Comparison of ENCODE assay signal across 8 cellular contexts in the genomic region with DNA sequence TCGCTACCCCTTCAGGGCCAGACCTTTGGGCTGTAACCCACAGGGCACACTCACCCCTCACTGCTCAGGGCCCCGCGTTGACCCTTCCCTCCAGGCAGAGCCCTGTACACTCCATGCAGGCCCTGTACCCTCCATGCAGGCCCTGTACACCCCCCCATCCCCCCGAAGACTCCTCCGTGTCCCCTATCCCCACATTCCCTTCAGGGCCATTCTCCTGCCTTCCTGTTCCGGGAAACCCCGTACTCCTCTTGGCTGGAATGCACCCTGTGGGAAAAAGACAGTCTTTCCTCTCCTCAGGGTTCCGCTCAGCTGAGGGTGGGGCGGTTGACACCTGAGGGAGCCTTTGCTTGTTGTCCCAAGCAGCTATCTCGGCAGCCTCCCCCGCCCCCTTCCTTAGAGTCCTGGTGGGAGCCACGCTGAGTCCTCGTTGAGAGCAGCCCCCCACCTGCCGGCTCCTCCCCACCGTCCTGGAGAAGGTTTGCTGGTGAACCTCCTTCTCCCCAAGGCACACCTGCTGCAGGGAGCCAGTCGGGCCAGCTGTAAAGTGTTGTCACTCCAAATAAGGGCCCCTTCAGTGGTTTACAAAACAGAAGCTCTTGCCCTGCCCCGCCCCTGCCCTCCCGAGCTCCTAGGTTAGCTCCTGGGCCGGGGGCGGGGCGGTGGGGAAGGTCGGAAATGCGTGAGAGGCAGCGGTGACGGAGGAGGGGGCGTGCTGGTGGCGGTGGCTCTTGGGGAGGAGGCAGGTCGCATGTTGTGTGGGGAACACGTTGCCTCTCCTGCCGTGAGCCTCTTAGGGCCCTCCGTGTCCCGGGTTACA. TPM values are rescaled to one million over a fixed set of nuclear protein-coding genes. Genes with fewer than 3 reads are reported as not detected.
DNase-seq lines count a peak whose midpoint lies in the region; ATAC-seq and TF ChIP-seq lines count a peak whose summit lies in the region.

No MANE protein-coding gene starts in this region.

- CTCF ChIA-PET in GM10248 (lab: Yijun Ruan, JAX): interaction anchor here (1.1 to 4.7 kb wide), 6 partner anchors 9 to 145 kb away, joined by 3 to 20 read pairs (median 8); no protein-coding TSS in a partner anchor

- POLR2A ChIA-PET in GM10248 (lab: Yijun Ruan, JAX): no interaction called here

- in situ Hi-C loops in gastrocnemius medialis (cut with MboI; ENCODE audit: low sequenced_read_pairs in 4 of 4): loop anchor here in 1 of 4 donors (25.0 kb wide), 1 partner anchor 133 kb away; no protein-coding TSS in a partner anchor

- TF ChIP-seq CTCF in left ventricle myocardium inferior (IDR thresholded peaks at IDR 0.05; ENCODE audit: borderline replicate concordance) (no peak), fibroblast of mammary gland (conservative IDR thresholded peaks at IDR 0.05; ENCODE audit: control insufficient read depth, insufficient read depth, low read depth, low read length) (no peak), gastrocnemius medialis (IDR thresholded peaks at IDR 0.05 in 4 of 5, conservative IDR thresholded peaks at IDR 0.05 in 1 of 5) (no peak), GM10248 (IDR thresholded peaks at IDR 0.05; ENCODE audit: control extremely low read depth, extremely low read depth, low read depth, missing control alignments) (no peak)

- H3K4me1 ChIP-seq in left ventricle myocardium inferior (peaks cover 65% of the 10 kb centered on the region), gastrocnemius medialis (peaks cover 47 to 57% of the 10 kb centered on the region in 2 donors)

- H3K27me3 ChIP-seq in left ventricle myocardium inferior (ENCODE audit: low read depth) (no peaks in the 10 kb centered on the region), gastrocnemius medialis (no peaks in the 10 kb centered on the region)

- no peak for ATAC-seq in left ventricle myocardium superior
- no peak for ATAC-seq in gastrocnemius medialis
- no peak for ATAC-seq in sciatic nerve

- peak in 1 of 2 donors; percentile 13 for TF ChIP-seq POLR2A in gastrocnemius medialis (IDR thresholded peaks at IDR 0.05)

- H3K9me3 ChIP-seq in left ventricle myocardium inferior (replicated peaks): no peaks in the 10 kb centered on the region
- H3K9me3 ChIP-seq in gastrocnemius medialis: no peaks in the 10 kb centered on the region

- DNase-seq in left ventricle myocardium inferior (no peak), left ventricle myocardium superior (no peak), activated T-cell treated with anti-CD3 and anti-CD28 coated beads for 48 hours (ENCODE audit: low read depth) (peak; percentile 46), fibroblast of mammary gland (ENCODE audit: low read depth) (no peak), gastrocnemius medialis (no peak), GM10248 (ENCODE audit: extremely low spot score) (no peak), sciatic nerve (ENCODE audit: low spot score) (no peak)
- DNase-seq in NK-92 treated with Interleukin-12 subunit alpha and Interleukin-12 subunit beta, amount 100 ng/mL, for 24 hours (lab: John Stamatoyannopoulos, UW): no peak

- H3K27ac ChIP-seq in left ventricle myocardium inferior (replicated peaks): peak overlapping the region; percentile 99
- H3K27ac ChIP-seq in gastrocnemius medialis: peak overlapping the region; percentile 79 to 92 (median 85)

- intact Hi-C loops in left ventricle myocardium inferior (cut with micrococcal nuclease): no loop called here
- intact Hi-C loops in left ventricle myocardium superior (cut with micrococcal nuclease): no loop called here
- intact Hi-C loops in gastrocnemius medialis (cut with DNase I; ENCODE audit: low total_unique reads): loop anchor here (2.0 kb wide), 1 partner anchor 23 kb away; no protein-coding TSS in a partner anchor
- intact Hi-C loops in sciatic nerve (cut with DNase I): no loop called here

- H3K36me3 ChIP-seq in left ventricle myocardium inferior: no peaks in the 10 kb centered on the region
- no peaks in the 10 kb centered on the region for H3K36me3 ChIP-seq in gastrocnemius medialis

- H3K4me3 ChIP-seq in left ventricle myocardium inferior (peak overlapping the region; percentile 100), fibroblast of mammary gland (ENCODE audit: control insufficient read depth, low read depth, low read length) (peak overlapping the region; percentile 80), gastrocnemius medialis (peak overlapping the region; percentile 69 to 84 (median 78))

RNA-seq across cellular contexts. Expression of a gene that starts 1.4 kb away (rescaled TPM):
- total RNA-seq in left ventricle myocardium inferior (58.1 TPM), left ventricle myocardium superior (74.6 TPM), gastrocnemius medialis (10 to 100 TPM; 38.3 to 72.5 (median 68.5) TPM), sciatic nerve (74.0 TPM)

RNA-seq across cellular contexts. Expression of a gene that starts 33.3 kb away (rescaled TPM):
- 799 TPM for total RNA-seq in left ventricle myocardium inferior
- total RNA-seq in left ventricle myocardium superior: 846 TPM
- 100 to 1,000 TPM; 437 to 686 (median 474) TPM for total RNA-seq in gastrocnemius medialis
- 708 TPM for total RNA-seq in sciatic nerve

RNA-seq across cellular contexts. Expression of a gene that starts 40.2 kb away (rescaled TPM):
- total RNA-seq in left ventricle myocardium inferior (1.2 TPM), left ventricle myocardium superior (2.1 TPM), gastrocnemius medialis (1 to 10 TPM in 1 of 4 donors, under 1 TPM in 3; 0.51 to 1.2 (median 0.81) TPM), sciatic nerve (9.5 TPM)
